ENCODE assay signal across 8 cellular contexts in genomic region chr21:37435120-37435519, GRCh38.
DNase-seq lines count a peak whose midpoint lies in the region; ATAC-seq and TF ChIP-seq lines count a peak whose summit lies in the region.

No MANE protein-coding gene starts in this region.

- H3K27ac ChIP-seq in AG04450 (ENCODE audit: low read depth, low read length) = no peak overlapping the region

- no peak overlapping the region for H3K27ac Mint-ChIP-seq in activated T-helper 17 cell treated with anti-CD3 and anti-CD28 coated beads, Interleukin-2, amount 50 U/mL, for 72 hours
- H3K27ac Mint-ChIP-seq in neural crest cell (ENCODE audit: unreplicated experiment) = no peak overlapping the region

- H3K9me3 ChIP-seq in AG04450 (ENCODE audit: control insufficient read depth, insufficient read depth, low read length) = peaks cover 2% of the 10 kb centered on the region; the same call in 1 of the 2 replicates

- H3K36me3 ChIP-seq in H7 (replicated peaks; ENCODE audit: control insufficient read depth, insufficient read depth, low read length) = no peaks in the 10 kb centered on the region

- H3K36me3 Mint-ChIP-seq in activated T-helper 17 cell treated with anti-CD3 and anti-CD28 coated beads, Interleukin-2, amount 50 U/mL, for 72 hours (ENCODE audit: low read depth) = peaks cover 28% of the 10 kb centered on the region
- peaks cover 13% of the 10 kb centered on the region for H3K36me3 Mint-ChIP-seq in neural crest cell (ENCODE audit: low read depth)

- DNase-seq in AG04450 (ENCODE audit: low read depth, low spot score) = peak; percentile 39
- peak; percentile 47 for DNase-seq in H7
- DNase-seq in NCI-H524 (lab: John Stamatoyannopoulos, UW) = peak; percentile 98 to 100
- peak; percentile 92 to 93 for DNase-seq in foreskin fibroblast
- peak; percentile 38 for DNase-seq in neural crest cell (ENCODE audit: low read depth, low spot score)
- no peak for DNase-seq in NCI-H2107 treated with DMSO at 0.1 percent for 48 hours (lab: John Stamatoyannopoulos, UW; ENCODE audit: unreplicated experiment)

- no peak for TF ChIP-seq CTCF in AG04450 (IDR thresholded peaks at IDR 0.05; ENCODE audit: low read depth, low read length)
- no peak for TF ChIP-seq CTCF in foreskin fibroblast (IDR thresholded peaks at IDR 0.05; ENCODE audit: low read depth, low read length)
- no peak for TF ChIP-seq CTCF in neural crest cell (conservative IDR thresholded peaks at IDR 0.05)

- H3K4me1 Mint-ChIP-seq in activated T-helper 17 cell treated with anti-CD3 and anti-CD28 coated beads, Interleukin-2, amount 50 U/mL, for 72 hours = peaks cover 43% of the 10 kb centered on the region
- H3K4me1 Mint-ChIP-seq in neural crest cell = peaks cover 37% of the 10 kb centered on the region

- POLR2A ChIA-PET in AG04450 (lab: Yijun Ruan, JAX) = interaction anchor here (0.6 kb wide), 1 partner anchor 230 kb away, joined by 3 read pairs; no protein-coding TSS in a partner anchor

- H3K4me3 Mint-ChIP-seq in activated T-helper 17 cell treated with anti-CD3 and anti-CD28 coated beads, Interleukin-2, amount 50 U/mL, for 72 hours = no peak overlapping the region
- H3K4me3 Mint-ChIP-seq in neural crest cell = no peak overlapping the region

- H3K4me3 ChIP-seq in AG04450 (ENCODE audit: low read depth, low read length) (no peak overlapping the region), H7 (ENCODE audit: insufficient read depth, low read depth, low read length) (no peak overlapping the region), foreskin fibroblast (ENCODE audit: low read depth in 1 of 2, low read length in 2 of 2) (peak overlapping the region in 1 of 2 donors; percentile 15)

- CTCF ChIA-PET in AG04450 (lab: Charles Lee) = interaction anchor here (0.5 kb wide), 1 partner anchor 184 kb away, joined by 3 read pairs; no protein-coding TSS in a partner anchor

- H3K9me3 Mint-ChIP-seq in activated T-helper 17 cell treated with anti-CD3 and anti-CD28 coated beads, Interleukin-2, amount 50 U/mL, for 72 hours = no peaks in the 10 kb centered on the region
- H3K9me3 Mint-ChIP-seq in neural crest cell = peaks cover 3% of the 10 kb centered on the region

- ATAC-seq in activated T-helper 17 cell treated with anti-CD3 and anti-CD28 coated beads, Interleukin-2, amount 50 U/mL, for 72 hours (replicated peaks) = peak; percentile 94
- ATAC-seq in GM18520 (IDR thresholded peaks at IDR 0.05; ENCODE audit: unreplicated experiment) = no peak

- H3K27me3 Mint-ChIP-seq in activated T-helper 17 cell treated with anti-CD3 and anti-CD28 coated beads, Interleukin-2, amount 50 U/mL, for 72 hours = no peaks in the 10 kb centered on the region
- no peaks in the 10 kb centered on the region for H3K27me3 Mint-ChIP-seq in neural crest cell (ENCODE audit: low read depth)

- H3K27me3 ChIP-seq in AG04450 (ENCODE audit: control insufficient read depth, insufficient read depth, low read length) = no peaks in the 10 kb centered on the region
- H3K27me3 ChIP-seq in H7 (ENCODE audit: control insufficient read depth, insufficient read depth, low read length) = no peaks in the 10 kb centered on the region
